ENCODE assay signal across 20 cellular contexts in the genomic region with DNA sequence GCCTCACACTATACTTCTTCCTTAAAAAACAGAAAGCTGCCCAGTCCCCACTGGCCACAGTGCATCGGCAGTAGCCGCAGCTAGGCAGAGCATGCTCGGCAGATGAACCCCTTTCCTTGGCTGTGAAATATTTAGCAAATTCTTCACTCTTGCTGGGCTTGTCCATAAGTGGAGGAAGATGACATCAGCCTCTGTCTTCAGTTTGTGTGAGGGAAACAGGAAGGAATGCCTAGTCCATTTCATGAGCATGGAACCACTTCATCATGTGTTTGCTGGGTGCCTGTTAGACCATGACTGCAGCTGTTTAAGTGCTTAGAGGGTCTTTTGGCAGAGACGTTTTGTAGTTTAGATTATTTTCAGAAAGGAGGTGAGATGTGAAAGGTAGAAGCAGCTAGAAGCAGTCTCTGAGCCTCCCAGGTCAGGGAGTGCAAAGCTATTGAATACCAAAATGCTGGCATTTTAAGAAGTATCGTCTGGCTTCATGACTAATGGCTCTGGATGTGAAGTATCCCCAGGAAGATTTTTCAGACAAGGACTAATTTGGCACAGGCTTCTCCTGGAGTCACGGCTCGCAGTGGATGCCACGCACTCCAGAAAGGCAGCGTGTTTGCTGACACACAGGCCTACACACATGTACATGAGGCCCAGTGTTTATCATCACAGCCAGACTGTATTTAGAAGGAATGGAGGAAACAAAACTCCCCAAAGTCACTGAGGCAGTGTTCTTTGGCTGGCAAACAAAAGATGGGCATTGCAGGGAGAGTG. TPM values are rescaled to one million over a fixed set of nuclear protein-coding genes. Genes with fewer than 3 reads are reported as not detected.
DNase-seq lines count a peak whose midpoint lies in the region; ATAC-seq, FAIRE-seq and TF ChIP-seq lines count a peak whose summit lies in the region.
"Had no signal": no experiment of that assay in that cellular context is flagged by ENCODE, and none has a peak within 500 bp of the region (broad histone marks: within the 10 kb centered on the region; RNA-seq: fewer than 3 reads in every experiment).

No MANE protein-coding gene starts in this region.

- H3K4me1 ChIP-seq in neuronal stem cell (ENCODE audit: control insufficient read depth in 2 of 2, insufficient read depth in 1 of 2, low read depth in 1 of 2, low read length in 2 of 2) (no peaks in the 10 kb centered on the region), body of pancreas (no peaks in the 10 kb centered on the region), aorta (ENCODE audit: control insufficient read depth in 1 of 2, insufficient read depth in 2 of 2, low read length in 2 of 2) (no peaks in the 10 kb centered on the region)
- H3K4me1 ChIP-seq: left lung, tibial artery had no signal

- H4K8ac ChIP-seq in neuronal stem cell (ENCODE audit: low read depth, low read length), result no peak overlapping the region

- no peak overlapping the region for H2BK5ac ChIP-seq in neuronal stem cell (ENCODE audit: low read length)

- no peak overlapping the region for H3K4me2 ChIP-seq in neuronal stem cell (ENCODE audit: insufficient read depth, low read length, poor library complexity, severe bottlenecking)

- no peak overlapping the region for H2BK12ac ChIP-seq in neuronal stem cell (ENCODE audit: low read length)

- no peak for TF ChIP-seq POLR2A in body of pancreas (IDR thresholded peaks at IDR 0.05)

- no peak overlapping the region for H3K18ac ChIP-seq in neuronal stem cell (ENCODE audit: low read length)

- H3K14ac ChIP-seq in neuronal stem cell (ENCODE audit: low read length), result peak overlapping the region; percentile 3

- no peak overlapping the region for H2BK120ac ChIP-seq in neuronal stem cell (ENCODE audit: low read depth, low read length)

- H3K9ac ChIP-seq in neuronal stem cell (ENCODE audit: low read depth, low read length, poor library complexity), result no peak overlapping the region

- H2AK5ac ChIP-seq in neuronal stem cell (ENCODE audit: low read depth, low read length), result no peak overlapping the region

- no peak overlapping the region for H3K23ac ChIP-seq in neuronal stem cell (ENCODE audit: low read depth, low read length, poor library complexity)

- H3K4ac ChIP-seq in neuronal stem cell (ENCODE audit: low read length), result no peak overlapping the region

- TF ChIP-seq CTCF in bronchial epithelial cell (IDR thresholded peaks at IDR 0.05; ENCODE audit: insufficient read depth, low read length, severe bottlenecking) (no peak), body of pancreas (IDR thresholded peaks at IDR 0.05) (no peak)

- H2AFZ ChIP-seq in neuronal stem cell (ENCODE audit: low read length), result no peak overlapping the region

- H3K36me3 ChIP-seq in bronchial epithelial cell (ENCODE audit: control insufficient read depth, insufficient read depth, low read length) (no peaks in the 10 kb centered on the region), neuronal stem cell (replicated peaks in 1 of 2; ENCODE audit: control insufficient read depth in 2 of 2, insufficient read depth in 2 of 2, low read length in 2 of 2) (no peaks in the 10 kb centered on the region), body of pancreas (replicated peaks in 1 of 2; ENCODE audit: insufficient read depth in 1 of 2, low read depth in 2 of 2) (no peaks in the 10 kb centered on the region), aorta (ENCODE audit: control insufficient read depth in 1 of 2, insufficient read depth in 2 of 2, low read length in 1 of 2) (no peaks in the 10 kb centered on the region)
- H3K36me3 ChIP-seq: left lung, tibial artery had no signal

- H3K27ac ChIP-seq in neuronal stem cell (replicated peaks; ENCODE audit: low read length) (no peak overlapping the region), body of pancreas (no peak overlapping the region), aorta (ENCODE audit: low read depth in 1 of 2, low read length in 2 of 2) (no peak overlapping the region)
- H3K27ac ChIP-seq: left lung, SK-N-MC, tibial artery had no signal

- no peak overlapping the region for H4K91ac ChIP-seq in neuronal stem cell (ENCODE audit: low read depth, low read length, poor library complexity)

- H3K4me3 ChIP-seq in bronchial epithelial cell (ENCODE audit: low read depth, low read length) (no peak overlapping the region), neuronal stem cell (ENCODE audit: low read length in 2 of 2) (no peak overlapping the region), body of pancreas (no peak overlapping the region), aorta (ENCODE audit: low read length in 2 of 2) (no peak overlapping the region)
- H3K4me3 ChIP-seq: left lung, SK-N-MC, tibial artery had no signal

- FAIRE-seq in HTR-8/SVneo (lab: Jason Lieb, UNC) (peak; percentile 26), bronchial epithelial cell (lab: Jason Lieb, UNC) (peak; percentile 91)

- H3K27me3 ChIP-seq in bronchial epithelial cell (ENCODE audit: control insufficient read depth, insufficient read depth, low read length) (no peaks in the 10 kb centered on the region), neuronal stem cell (ENCODE audit: control insufficient read depth in 3 of 3, insufficient read depth in 3 of 3, low read depth in 1 of 3, low read length in 3 of 3) (peaks cover 0 to 14% (median 0%) of the 10 kb centered on the region in 3 experiments), body of pancreas (no peaks in the 10 kb centered on the region), aorta (ENCODE audit: control insufficient read depth in 1 of 2, insufficient read depth in 2 of 2, low read length in 1 of 2) (peaks cover 0 to 2% of the 10 kb centered on the region in 2 donors)
- H3K27me3 ChIP-seq: left lung, tibial artery had no signal

- peak; percentile 99 for DNase-seq in DMS79 treated with DMSO at 0.1 percent for 48 hours (lab: John Stamatoyannopoulos, UW)
- no peak for DNase-seq in HTR-8/SVneo (ENCODE audit: insufficient read length, low spot score)
- peak; percentile 46 for DNase-seq in bronchial epithelial cell (ENCODE audit: low read depth)
- no peak for DNase-seq in neuronal stem cell (ENCODE audit: low spot score)
- DNase-seq in body of pancreas, result no peak
- DNase-seq in D341Med (ENCODE audit: low spot score), result no peak
- DNase-seq in activated effector memory CD4-positive, alpha-beta T cell treated with anti-CD3 and anti-CD28 coated beads, Interleukin-2, amount 50 U/mL, for 16 hours, result no peak
- DNase-seq in aorta, result no peak
- DNase-seq: activated CD4-positive, alpha-beta T cell treated with anti-CD3 and anti-CD28 coated beads, Interleukin-2, amount 50 U/mL, for 48 hours; activated T-cell treated with anti-CD3 and anti-CD28 coated beads, Interleukin-2, amount 50 U/mL, for 24 hours; effector CD4-positive, alpha-beta T cell; HCEC 1CT; left lung; naive B cell; NCI-H1436; NCI-H524 treated with DMSO at 0.1 percent for 48 hours; PC-3; posterior cingulate gyrus; tibial artery had no signal

- intact Hi-C loops in body of pancreas (cut with DNase I) (no loop called here), aorta (cut with DNase I) (no loop called here)

- no CpG with 5 or more reads among the region's 9 CpGs for WGBS in neuronal stem cell (ENCODE audit: extremely low coverage in 2 of 2, insufficient read length in 2 of 2, insufficient replicate concordance in 1 of 2), 2 donors
- WGBS in body of pancreas, 2 donors, result 76 to 83% methylated on average over 9 of the region's 9 CpGs
- 63 to 68% methylated on average over 9 of the region's 9 CpGs for WGBS in aorta, 2 donors

- H3K9me3 ChIP-seq in neuronal stem cell (replicated peaks in 1 of 2; ENCODE audit: control insufficient read depth in 2 of 2, insufficient read depth in 1 of 2, low read depth in 1 of 2, low read length in 2 of 2), result no peaks in the 10 kb centered on the region
- no peaks in the 10 kb centered on the region for H3K9me3 ChIP-seq in body of pancreas
- no peaks in the 10 kb centered on the region for H3K9me3 ChIP-seq in aorta (ENCODE audit: control insufficient read depth, low read length)
- H3K9me3 ChIP-seq: left lung, tibial artery had no signal

- H3K79me1 ChIP-seq in neuronal stem cell (ENCODE audit: low read depth, low read length), result no peaks in the 10 kb centered on the region

- no peak overlapping the region for H2BK15ac ChIP-seq in neuronal stem cell (ENCODE audit: low read length)

- ATAC-seq in body of pancreas (no peak), aorta (ENCODE audit: low FRiP score) (no peak)
- ATAC-seq: left lung, PC-3 had no signal

RNA-seq across cellular contexts. Expression of gene GRAMD1B, which starts 43.1 kb away (rescaled TPM):
- 0.26 and 1.4 TPM in 2 replicates for total RNA-seq in bronchial epithelial cell
- 13.1 TPM for polyA plus RNA-seq in neuronal stem cell (2013, experiment 1 of 2)
- polyA plus RNA-seq in neuronal stem cell (2013, experiment 2 of 2), result 12.8 TPM
- total RNA-seq in body of pancreas, result 1 to 10 TPM in 1 of 2 donors, under 1 TPM in 1; 0.66 to 3.4 TPM
- total RNA-seq in aorta, result 1 to 10 TPM; 4.5 to 4.6 TPM
- 1 to 10 TPM in 1 of 2 donors, under 1 TPM in 1; 0.79 to 5.4 TPM for polyA plus RNA-seq in aorta

Comparison
In these comparisons a context has a peak if more than half of its experiments do, and no peak if none do; other contexts are left out.
1. DNase-seq: peak in DMS79 treated with DMSO at 0.1 percent for 48 hours (single experiment) and bronchial epithelial cell (single experiment); none in HTR-8/SVneo (single experiment), neuronal stem cell (single experiment), body of pancreas (0 of 4), D341Med (single experiment), activated effector memory CD4-positive, alpha-beta T cell treated with anti-CD3 and anti-CD28 coated beads, Interleukin-2, amount 50 U/mL, for 16 hours (single experiment) and aorta (0 of 2).